In the genomic region with DNA sequence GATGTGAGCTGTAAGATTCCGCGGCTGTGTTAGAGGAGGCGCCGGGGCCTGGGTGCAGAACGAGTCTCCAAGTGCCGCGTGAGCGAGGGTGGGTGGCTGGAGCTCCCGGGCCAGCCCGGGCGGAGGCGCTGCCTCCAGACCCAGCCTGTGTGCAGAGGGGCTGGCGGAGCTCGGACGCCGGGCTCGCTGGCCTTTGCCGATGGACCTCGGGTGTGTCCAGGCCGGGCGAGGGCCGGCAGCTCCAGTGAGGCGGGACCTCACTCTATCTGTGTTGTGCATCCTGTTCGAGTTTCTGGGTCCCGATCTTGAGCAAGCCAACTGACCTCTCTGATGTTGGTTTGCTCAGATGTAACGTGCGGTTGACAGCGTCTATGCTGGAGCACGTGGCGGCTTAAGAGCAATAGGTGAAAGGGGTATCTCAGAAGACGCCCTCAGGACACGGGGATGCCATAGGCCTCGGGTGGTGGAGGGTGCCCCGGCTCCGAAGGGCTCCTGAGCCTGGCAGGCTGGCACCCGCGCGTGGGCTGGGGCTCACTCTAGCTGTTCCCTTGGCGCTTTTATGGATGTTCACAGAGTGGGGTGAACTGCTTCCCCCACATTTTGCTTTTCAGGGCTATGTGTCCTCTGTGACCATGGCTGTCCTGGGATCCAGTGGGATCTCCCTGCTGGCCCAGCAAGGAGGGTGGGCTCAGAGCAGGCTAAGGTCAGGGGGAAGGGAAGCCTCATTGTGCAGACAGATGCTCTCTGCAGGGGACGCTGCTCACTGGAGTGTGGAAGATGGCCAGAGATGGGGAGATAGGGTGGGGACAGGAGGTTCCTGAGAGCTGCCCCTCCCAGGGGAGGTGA, we compare ENCODE assay signal across 19 cellular contexts.
DNase-seq lines count a peak whose midpoint lies in the region; ATAC-seq and TF ChIP-seq lines count a peak whose summit lies in the region.
"Had no signal": no experiment of that assay in that cellular context is flagged by ENCODE, and none has a peak within 500 bp of the region (broad histone marks: within the 10 kb centered on the region; RNA-seq: fewer than 3 reads in every experiment).

No MANE protein-coding gene starts in this region.

- no peaks in the 10 kb centered on the region; a peak in 1 of 7 replicates for H3K36me3 Mint-ChIP-seq in H9 (ENCODE audit: insufficient read depth in 1 of 3, low read depth in 3 of 3)

- H2AFZ ChIP-seq in H9 (ENCODE audit: low read length), result no peak overlapping the region

- H3K79me1 ChIP-seq in H9 (ENCODE audit: insufficient read depth, low read depth, low read length, poor library complexity, severe bottlenecking), result no peaks in the 10 kb centered on the region

- H3T11ph ChIP-seq in H9 (ENCODE audit: low read length), result no peak overlapping the region

- no peaks in the 10 kb centered on the region for H3K9me3 Mint-ChIP-seq in H9

- H3K9me3 ChIP-seq in H9 (ENCODE audit: control insufficient read depth, low read depth, low read length) (no peaks in the 10 kb centered on the region), left lung (no peaks in the 10 kb centered on the region), spleen (no peaks in the 10 kb centered on the region)
- H3K9me3 ChIP-seq: MG63 had no signal

- H3K27ac ChIP-seq in H9 (ENCODE audit: insufficient read length, low read depth, low read length) (no peak overlapping the region), left lung (no peak overlapping the region), spleen (no peak overlapping the region)

- no peak overlapping the region for H2BK5ac ChIP-seq in H9 (ENCODE audit: insufficient read length, low read length)

- TF ChIP-seq CTCF in H9 (conservative IDR thresholded peaks at IDR 0.05) (no peak), left lung (IDR thresholded peaks at IDR 0.05) (no peak), spleen (IDR thresholded peaks at IDR 0.05 in 8 of 11, conservative IDR thresholded peaks at IDR 0.05 in 3 of 11) (no peak)

- no peak overlapping the region for H2BK20ac ChIP-seq in H9 (ENCODE audit: low read depth, low read length, poor library complexity, severe bottlenecking)

- H3K27me3 Mint-ChIP-seq in H9 (ENCODE audit: low read depth), result peaks cover 15% of the 10 kb centered on the region

- H3K79me2 ChIP-seq in H9 (ENCODE audit: insufficient read depth, low read length), result no peaks in the 10 kb centered on the region

- WGBS in H9 (ENCODE audit: extremely low coverage, insufficient read length, low lambda C conversion rate), result no CpG with 5 or more reads among the region's 40 CpGs
- 81 to 90% (median 86%) methylated on average over 33 to 40 of the region's 40 CpGs for WGBS in spleen, 5 donors

- intact Hi-C loops in left lung (cut with DNase I) (no loop called here), spleen (cut with DNase I; ENCODE audit: low total_unique reads) (no loop called here)

- H3K4me1 Mint-ChIP-seq in H9, result peaks cover 21 to 28% of the 10 kb centered on the region in 2 experiments
- H3K4me1 Mint-ChIP-seq: B cell had no signal

- H3K27me3 ChIP-seq in H9 (ENCODE audit: insufficient read depth, low read length), result no peaks in the 10 kb centered on the region
- H3K27me3 ChIP-seq in left lung, result peaks cover 0 to 73% of the 10 kb centered on the region in 2 donors
- peaks cover 0 to 68% (median 0%) of the 10 kb centered on the region in 7 donors for H3K27me3 ChIP-seq in spleen (replicated peaks in 1 of 7)

- H3K4me2 ChIP-seq in H9 (ENCODE audit: insufficient read depth, insufficient read length, low read length), result no peak overlapping the region

- no peak overlapping the region; the same call in 1 of the 2 replicates for H3K14ac ChIP-seq in H9 (ENCODE audit: insufficient read depth, low read length)

- no peaks in the 10 kb centered on the region for H4K20me1 ChIP-seq in H9 (ENCODE audit: control insufficient read depth, insufficient read depth, insufficient read length)

- H3K4me3 ChIP-seq in left lung, result no peak overlapping the region
- no peak overlapping the region for H3K4me3 ChIP-seq in spleen
- H3K4me3 ChIP-seq: MG63 had no signal

- peak; percentile 25 for DNase-seq in D341Med (ENCODE audit: low spot score)
- peak; percentile 27 for DNase-seq in H9
- peak; percentile 13 to 79 for DNase-seq in left lung
- peak; percentile 70 for DNase-seq in spleen
- no peak for DNase-seq in NCI-H2081 (lab: John Stamatoyannopoulos, UW)
- DNase-seq in NCI-H774 (lab: John Stamatoyannopoulos, UW), result no peak
- no peak for DNase-seq in midbrain (lab: John Stamatoyannopoulos, UW)
- DNase-seq: activated CD4-positive, alpha-beta T cell treated with anti-CD3 and anti-CD28 coated beads for 4 hours; activated T-cell treated with anti-CD3 and anti-CD28 coated beads, Interleukin-2, amount 50 U/mL, for 1 hour; GF-D8; mesenchymal stem cell; MG63; NCI-H2081 treated with DMSO at 0.1 percent for 48 hours; NCI-H69; PC-3; stimulated activated CD4-positive, alpha-beta T cell treated with anti-CD3 and anti-CD28 coated beads, Interleukin-1b, Interleukin-23, amount 100 ng/mL, for 48 hours; substantia nigra; T1000 had no signal

- H3K9ac ChIP-seq in H9 (ENCODE audit: extremely low read depth, insufficient read length, low read length), result no peak overlapping the region

- no peak overlapping the region for H2BK120ac ChIP-seq in H9 (ENCODE audit: low read depth, low read length, poor library complexity, severe bottlenecking)

- no peak overlapping the region for H2BK12ac ChIP-seq in H9 (ENCODE audit: insufficient read length, low read depth, low read length)

- H4K91ac ChIP-seq in H9 (ENCODE audit: insufficient read length, low read depth, low read length), result no peak overlapping the region

- no peak overlapping the region for H3K4me3 Mint-ChIP-seq in H9
- H3K4me3 Mint-ChIP-seq: B cell had no signal

- H3K56ac ChIP-seq in H9 (ENCODE audit: insufficient read length, low read depth, low read length), result no peak overlapping the region

- ATAC-seq in left lung, result no peak
- ATAC-seq: PC-3 had no signal

- H4K8ac ChIP-seq in H9 (replicated peaks; ENCODE audit: insufficient read length, low read depth, low read length), result no peak overlapping the region

- H4K5ac ChIP-seq in H9 (ENCODE audit: insufficient read length, low read depth, low read length), result no peak overlapping the region

- H3K4me1 ChIP-seq in H9 (ENCODE audit: insufficient read depth, low read length) (no peaks in the 10 kb centered on the region), left lung (no peaks in the 10 kb centered on the region), spleen (peaks cover 0 to 6% (median 0%) of the 10 kb centered on the region in 6 donors)

- H3K18ac ChIP-seq in H9 (ENCODE audit: insufficient read length, low read depth, low read length), result no peak overlapping the region

- H3K23me2 ChIP-seq in H9 (ENCODE audit: insufficient read length, low read depth, low read length, poor library complexity, severe bottlenecking), result no peaks in the 10 kb centered on the region

- TF ChIP-seq POLR2A in spleen (IDR thresholded peaks at IDR 0.05), result no peak

- H3K4ac ChIP-seq in H9 (ENCODE audit: low read depth, low read length), result no peak overlapping the region

- no peak overlapping the region for H3K23ac ChIP-seq in H9 (ENCODE audit: insufficient read length, low read depth, low read length)

- H3K36me3 ChIP-seq in left lung, result no peaks in the 10 kb centered on the region
- H3K36me3 ChIP-seq in spleen, result no peaks in the 10 kb centered on the region
- H3K36me3 ChIP-seq: MG63 had no signal

- no peak overlapping the region for H2AK5ac ChIP-seq in H9 (ENCODE audit: insufficient read length, low read length)

- no peak overlapping the region for H2BK15ac ChIP-seq in H9 (ENCODE audit: low read depth, low read length)

- no peak overlapping the region for H3K27ac Mint-ChIP-seq in H9
- H3K27ac Mint-ChIP-seq: B cell had no signal

Comparison
In these comparisons a context has a peak if more than half of its experiments do, and no peak if none do; other contexts are left out.
1. DNase-seq: peak in D341Med (single experiment), H9 (single experiment), left lung (2 of 2) and spleen (single experiment); none in NCI-H2081 (0 of 2), NCI-H774 (single experiment) and midbrain (single experiment).